Comparison of ENCODE assay signal across 9 cellular contexts in genomic region chr20:14404515-14404914, GRCh38.
"Had no signal": no experiment of that assay in that cellular context is flagged by ENCODE, and none has a peak within 500 bp of the region (broad histone marks: within the 10 kb centered on the region; RNA-seq: fewer than 3 reads in every experiment).

No MANE protein-coding gene starts in this region.

- H2AFZ ChIP-seq: GM23338 had no signal

- FAIRE-seq: H1, H54, HTR-8/SVneo, K562 had no signal

- H3K4me3 ChIP-seq: GM23338, K562 had no signal

- DNase-seq: H9, HCEC 1CT, IMR-90, KG1 had no signal

- H3K4me2 ChIP-seq: GM23338 had no signal

- ATAC-seq: GM23338, K562 had no signal
